ENCODE assay signal across 20 cellular contexts in the genomic region with DNA sequence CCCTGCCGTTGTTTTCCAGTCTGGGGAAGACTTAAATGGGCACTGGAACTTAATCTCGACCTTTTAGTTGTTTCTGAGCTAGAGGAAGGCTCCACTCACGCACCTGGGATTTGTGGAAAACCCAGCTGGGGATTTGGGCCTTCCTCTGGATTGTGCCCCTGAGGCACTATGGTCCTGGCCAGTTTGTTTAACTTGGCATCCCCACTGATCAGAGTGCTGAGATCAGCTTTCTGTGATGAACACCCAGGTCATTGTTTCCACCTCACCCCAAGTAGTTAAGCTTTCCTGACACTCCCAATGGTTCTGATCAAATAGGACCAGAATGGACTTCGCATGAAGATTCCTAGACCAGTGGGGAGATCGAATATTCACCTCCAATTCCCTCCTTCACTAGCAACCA.
"Had no signal": no experiment of that assay in that cellular context is flagged by ENCODE, and none has a peak within 500 bp of the region (broad histone marks: within the 10 kb centered on the region; RNA-seq: fewer than 3 reads in every experiment).

No MANE protein-coding gene starts in this region.

- H3K27ac ChIP-seq: KMS-11 had no signal

- H3K4me3 Mint-ChIP-seq: IgD-negative memory B cell had no signal

- H3K27me3 Mint-ChIP-seq: IgD-negative memory B cell had no signal

- H3K4me3 ChIP-seq: K562 had no signal

- ATAC-seq: K562 had no signal

- DNase-seq: Kasumi-1, MM.1S, NCI-H1092 treated with DMSO at 0.1 percent for 48 hours, NCI-H1436, NCI-H187, NCI-H2029, NCI-H2081 treated with DMSO at 0.1 percent for 48 hours, NCI-H2171, NCI-H226, NCI-H446, NCI-H510A, NCI-H524 treated with DMSO at 0.1 percent for 48 hours, NCI-H69, NCI-H774, RPMI8226, SHP77, SK-N-SH had no signal
